ENCODE assay signal across 18 cellular contexts in genomic region chr11:92311616-92312449, GRCh38.
A peak's percentile ranks its signal among the peaks of the same experiment; 100 is the strongest.
DNase-seq lines count a peak whose midpoint lies in the region; ATAC-seq, FAIRE-seq and TF ChIP-seq lines count a peak whose summit lies in the region.
"Had no signal": no experiment of that assay in that cellular context is flagged by ENCODE, and none has a peak within 500 bp of the region (broad histone marks: within the 10 kb centered on the region; RNA-seq: fewer than 3 reads in every experiment).

No MANE protein-coding gene starts in this region.

- BruUV-seq in MCF 10A (replicated peaks; lab: Mats Ljungman, UMichigan), result no TSS peak

- no peaks in the 10 kb centered on the region for H3K36me3 Mint-ChIP-seq in MCF 10A (ENCODE audit: insufficient read depth, unreplicated experiment)
- H3K36me3 Mint-ChIP-seq: immature natural killer cell, memory B cell had no signal

- no peaks in the 10 kb centered on the region for H3K27me3 ChIP-seq in breast epithelium
- H3K27me3 ChIP-seq in pancreas, result no peaks in the 10 kb centered on the region
- H3K27me3 ChIP-seq in left ventricle myocardium inferior (ENCODE audit: low read depth), result no peaks in the 10 kb centered on the region
- H3K27me3 ChIP-seq: thyroid gland had no signal

- no peak for TF ChIP-seq CTCF in MCF 10A (IDR thresholded peaks at IDR 0.05; ENCODE audit: unreplicated experiment)
- no peak for TF ChIP-seq CTCF in breast epithelium (IDR thresholded peaks at IDR 0.05)
- peak; percentile 29 for TF ChIP-seq CTCF in cardiac fibroblast (IDR thresholded peaks at IDR 0.05; ENCODE audit: low read depth, low read length)
- no peak for TF ChIP-seq CTCF in pancreas (IDR thresholded peaks at IDR 0.05)
- TF ChIP-seq CTCF in left ventricle myocardium inferior (IDR thresholded peaks at IDR 0.05; ENCODE audit: borderline replicate concordance), result no peak

- peaks cover 0 to 5% of the 10 kb centered on the region in 2 donors for H3K4me1 ChIP-seq in breast epithelium
- peaks cover 0 to 7% (median 0%) of the 10 kb centered on the region in 3 donors for H3K4me1 ChIP-seq in pancreas
- peaks cover 7% of the 10 kb centered on the region for H3K4me1 ChIP-seq in left ventricle myocardium inferior
- H3K4me1 ChIP-seq: thyroid gland had no signal

- CTCF ChIA-PET in MCF 10A (lab: Yijun Ruan, JAX), result interaction anchor here (0.6 to 1.4 kb wide), 4 partner anchors 44 to 1460 kb away, joined by 3 to 9 read pairs (median 4); no protein-coding TSS in a partner anchor

- no peak for ATAC-seq in pancreas
- ATAC-seq: K562 had no signal

- H3K9me3 ChIP-seq in breast epithelium (no peaks in the 10 kb centered on the region), pancreas (no peaks in the 10 kb centered on the region), left ventricle myocardium inferior (replicated peaks) (no peaks in the 10 kb centered on the region)
- H3K9me3 ChIP-seq: thyroid gland had no signal

- H3K4me1 Mint-ChIP-seq in MCF 10A (ENCODE audit: insufficient read depth, unreplicated experiment), result peaks cover 28% of the 10 kb centered on the region
- H3K4me1 Mint-ChIP-seq: activated CD4-positive, alpha-beta T cell treated with anti-CD3 and anti-CD28 coated beads, Interleukin-2, amount 10 ng/mL, durations not matched to agents 24 days and 14 days; immature natural killer cell; memory B cell had no signal

- H3K27ac ChIP-seq in breast epithelium, result no peak overlapping the region
- no peak overlapping the region for H3K27ac ChIP-seq in pancreas
- no peak overlapping the region for H3K27ac ChIP-seq in left ventricle myocardium inferior (replicated peaks)
- H3K27ac ChIP-seq: thyroid gland had no signal

- no peaks in the 10 kb centered on the region for H3K9me3 Mint-ChIP-seq in MCF 10A (ENCODE audit: unreplicated experiment)
- H3K9me3 Mint-ChIP-seq: activated CD4-positive, alpha-beta T cell treated with anti-CD3 and anti-CD28 coated beads, Interleukin-2, amount 10 ng/mL, durations not matched to agents 24 days and 14 days; memory B cell had no signal

- TF ChIP-seq POLR2A in breast epithelium (IDR thresholded peaks at IDR 0.05), result no peak

- WGBS in pancreas, 2 donors, result 51 to 59% methylated on average over 5 of the region's 5 CpGs

- no peaks in the 10 kb centered on the region for H3K27me3 Mint-ChIP-seq in MCF 10A (ENCODE audit: insufficient read depth, unreplicated experiment)
- H3K27me3 Mint-ChIP-seq: activated CD4-positive, alpha-beta T cell treated with anti-CD3 and anti-CD28 coated beads, Interleukin-2, amount 10 ng/mL, durations not matched to agents 24 days and 14 days; memory B cell had no signal

- peak; percentile 59 for DNase-seq in MCF 10A (ENCODE audit: unreplicated experiment)
- DNase-seq in breast epithelium (ENCODE audit: low spot score in 2 of 2), result no peak
- DNase-seq in cardiac fibroblast (ENCODE audit: low read depth in 2 of 2), result peak; percentile 42 to 69
- DNase-seq in iPS-NIHi7 (ENCODE audit: extremely low spot score), result peak; percentile 68
- DNase-seq in islet precursor cell, result no peak
- no peak for DNase-seq in pancreas
- no peak for DNase-seq in NCI-H2196 treated with DMSO at 0.1 percent for 48 hours (lab: John Stamatoyannopoulos, UW; ENCODE audit: unreplicated experiment)
- no peak for DNase-seq in left ventricle myocardium inferior
- DNase-seq: activated CD4-positive, alpha-beta T cell treated with anti-CD3 and anti-CD28 coated beads, Interleukin-2, amount 10 ng/mL, durations not matched to agents 24 days and 14 days; activated naive CD4-positive, alpha-beta T cell treated with anti-CD3 and anti-CD28 coated beads, Interleukin-2, amount 50 U/mL, for 16 hours; effector CD4-positive, alpha-beta T cell; immature natural killer cell; NCI-H446 treated with DMSO at 0.1 percent for 48 hours; thyroid gland had no signal

- H3K4me3 ChIP-seq in breast epithelium (no peak overlapping the region), cardiac fibroblast (replicated peaks in 1 of 2; ENCODE audit: low read depth in 2 of 2, low read length in 2 of 2) (no peak overlapping the region), pancreas (no peak overlapping the region), left ventricle myocardium inferior (no peak overlapping the region)
- H3K4me3 ChIP-seq: K562, thyroid gland had no signal

- H3K36me3 ChIP-seq in breast epithelium, result no peaks in the 10 kb centered on the region
- no peaks in the 10 kb centered on the region for H3K36me3 ChIP-seq in pancreas
- no peaks in the 10 kb centered on the region for H3K36me3 ChIP-seq in left ventricle myocardium inferior
- H3K36me3 ChIP-seq: thyroid gland had no signal

- no peak overlapping the region for H3K4me3 Mint-ChIP-seq in MCF 10A (ENCODE audit: unreplicated experiment)
- H3K4me3 Mint-ChIP-seq: activated CD4-positive, alpha-beta T cell treated with anti-CD3 and anti-CD28 coated beads, Interleukin-2, amount 10 ng/mL, durations not matched to agents 24 days and 14 days; immature natural killer cell; memory B cell had no signal

- POLR2A ChIA-PET in MCF 10A (lab: Yijun Ruan, JAX), result interaction anchor here (0.5 to 0.7 kb wide), 2 partner anchors 17 to 384 kb away, joined by 3 to 5 read pairs; no protein-coding TSS in a partner anchor

- no peak for FAIRE-seq in pancreas (lab: Jason Lieb, UNC)
- FAIRE-seq: G401.6, GM12891, K562 had no signal

- H3K27ac Mint-ChIP-seq in MCF 10A (ENCODE audit: low read depth, unreplicated experiment), result peak overlapping the region; percentile 93
- H3K27ac Mint-ChIP-seq: activated CD4-positive, alpha-beta T cell treated with anti-CD3 and anti-CD28 coated beads, Interleukin-2, amount 10 ng/mL, durations not matched to agents 24 days and 14 days; immature natural killer cell; memory B cell had no signal

- intact Hi-C loops in MCF 10A (cut with micrococcal nuclease), result no loop called here
- intact Hi-C loops in breast epithelium (cut with DNase I; ENCODE audit: low total_unique reads), result no loop called here
- intact Hi-C loops in pancreas (cut with DNase I), result no loop called here
- intact Hi-C loops in left ventricle myocardium inferior (cut with micrococcal nuclease), result no loop called here

Comparison
In these comparisons a context has a peak if more than half of its experiments do, and no peak if none do; other contexts are left out.
1. DNase-seq: peak in MCF 10A (single experiment), cardiac fibroblast (2 of 2) and iPS-NIHi7 (single experiment); none in breast epithelium (0 of 2), islet precursor cell (single experiment), pancreas (0 of 6), NCI-H2196 treated with DMSO at 0.1 percent for 48 hours (single experiment) and left ventricle myocardium inferior (single experiment).